13 cellular contexts compared by ENCODE assay signal in the genomic region with DNA sequence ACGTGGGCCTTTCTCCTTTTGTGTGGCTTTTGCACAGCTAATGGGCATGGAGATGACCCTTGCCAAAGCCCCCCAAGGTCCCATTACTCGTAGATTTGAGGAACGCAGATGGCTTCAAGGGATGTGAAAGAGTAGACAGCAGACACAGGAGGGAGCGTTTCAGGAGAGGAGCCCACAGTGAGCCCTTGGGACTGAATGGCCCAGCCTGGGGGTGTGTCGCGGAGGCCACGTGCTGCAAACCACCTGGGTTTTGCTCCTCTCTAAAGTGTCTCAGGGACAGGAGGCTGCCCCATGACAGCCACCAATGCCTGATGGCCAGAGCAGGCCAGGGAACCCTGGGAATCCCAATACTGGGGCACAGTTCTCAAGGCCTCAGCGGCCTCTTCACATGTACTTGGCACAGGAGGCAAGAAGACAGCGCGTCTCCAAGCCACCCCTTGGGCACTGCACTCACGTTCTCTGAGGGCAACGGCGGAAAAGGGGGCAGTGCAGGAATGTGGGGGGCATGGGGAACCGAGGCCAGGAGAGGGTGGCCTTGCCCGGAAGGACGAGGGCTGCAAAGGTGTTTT.
DNase-seq lines count a peak whose midpoint lies in the region; ATAC-seq and TF ChIP-seq lines count a peak whose summit lies in the region.
"Had no signal": no experiment of that assay in that cellular context is flagged by ENCODE, and none has a peak within 500 bp of the region (broad histone marks: within the 10 kb centered on the region; RNA-seq: fewer than 3 reads in every experiment).

No MANE protein-coding gene starts in this region.

- no peak overlapping the region for H3K4ac ChIP-seq in IMR-90 (ENCODE audit: low read depth, low read length)

- H3K9ac ChIP-seq in BLaER1 (no peak overlapping the region), IMR-90 (ENCODE audit: low read depth, low read length) (no peak overlapping the region), endodermal cell (ENCODE audit: extremely low read depth, low read length, poor library complexity, severe bottlenecking) (no peak overlapping the region)

- no peak overlapping the region for H3K18ac ChIP-seq in IMR-90 (ENCODE audit: low read depth, low read length)

- H3K4me3 ChIP-seq in BLaER1 = no peak overlapping the region
- no peak overlapping the region for H3K4me3 ChIP-seq in IMR-90 (ENCODE audit: insufficient read depth, low read depth, low read length)
- H3K4me3 ChIP-seq in endodermal cell (ENCODE audit: low read length) = no peak overlapping the region
- H3K4me3 ChIP-seq in neutrophil (ENCODE audit: low read depth in 1 of 2, low read length in 1 of 2) = no peak overlapping the region
- H3K4me3 ChIP-seq: SJCRH30 had no signal

- H3K9me3 Mint-ChIP-seq in endodermal cell = peaks cover 14% of the 10 kb centered on the region
- H3K9me3 Mint-ChIP-seq in activated CD8-positive, alpha-beta T cell treated with anti-CD3 and anti-CD28 coated beads, Interleukin-2, amount 10 ng/mL, durations not matched to agents 7 days and 5 days (ENCODE audit: insufficient read depth) = no peaks in the 10 kb centered on the region
- H3K9me3 Mint-ChIP-seq: CD4-positive, alpha-beta T cell had no signal

- H3K27me3 Mint-ChIP-seq in endodermal cell (ENCODE audit: insufficient read depth) = no peaks in the 10 kb centered on the region
- H3K27me3 Mint-ChIP-seq in activated CD8-positive, alpha-beta T cell treated with anti-CD3 and anti-CD28 coated beads, Interleukin-2, amount 10 ng/mL, durations not matched to agents 7 days and 5 days (ENCODE audit: low read depth) = peaks cover 6% of the 10 kb centered on the region

- no peak overlapping the region for H2BK15ac ChIP-seq in IMR-90 (ENCODE audit: low read depth, low read length)

- H3K27me3 ChIP-seq in BLaER1 (peaks cover 29% of the 10 kb centered on the region; the same call in 1 of the 2 replicates), IMR-90 (ENCODE audit: control insufficient read depth, insufficient read depth, low read length) (no peaks in the 10 kb centered on the region), endodermal cell (ENCODE audit: control insufficient read depth, insufficient read depth, low read length, poor library complexity, severe bottlenecking) (no peaks in the 10 kb centered on the region), neutrophil (no peaks in the 10 kb centered on the region)
- H3K27me3 ChIP-seq: SJCRH30 had no signal

- POLR2A ChIA-PET in IMR-90 (lab: Charles Lee; ENCODE audit: unreplicated experiment) = no interaction called here
- POLR2A ChIA-PET in activated CD8-positive, alpha-beta T cell treated with anti-CD3 and anti-CD28 coated beads, Interleukin-2, amount 10 ng/mL, durations not matched to agents 7 days and 5 days (lab: Charles Lee) = no interaction called here

- no peaks in the 10 kb centered on the region for H3K79me1 ChIP-seq in IMR-90 (ENCODE audit: low read depth in 1 of 2, low read length in 2 of 2)

- no peak overlapping the region for H2BK120ac ChIP-seq in IMR-90 (ENCODE audit: low read depth, low read length)

- no peak overlapping the region for H3K4me3 Mint-ChIP-seq in endodermal cell
- H3K4me3 Mint-ChIP-seq in activated CD8-positive, alpha-beta T cell treated with anti-CD3 and anti-CD28 coated beads, Interleukin-2, amount 10 ng/mL, durations not matched to agents 7 days and 5 days = no peak overlapping the region
- H3K4me3 Mint-ChIP-seq: CD4-positive, alpha-beta T cell had no signal

- H3K14ac ChIP-seq in IMR-90 (replicated peaks; ENCODE audit: low read depth, low read length) = no peak overlapping the region

- H3K56ac ChIP-seq in IMR-90 (ENCODE audit: extremely low read depth, insufficient read depth, low read length) = no peak overlapping the region

- DNase-seq in IMR-90 (no peak), endodermal cell (no peak)
- DNase-seq in activated CD8-positive, alpha-beta T cell treated with anti-CD3 and anti-CD28 coated beads, Interleukin-2, amount 10 ng/mL, durations not matched to agents 7 days and 5 days = no peak
- DNase-seq: CD4-positive, alpha-beta T cell; NCI-H1436 treated with DMSO at 0.1 percent for 48 hours; NCI-H345; NCI-H526 treated with DMSO at 0.1 percent for 48 hours; SJCRH30 had no signal

- in situ Hi-C loops in IMR-90 (cut with MboI; ENCODE audit: low sequenced_read_pairs) = no loop called here

- no peak for TF ChIP-seq RAD21 in IMR-90 (IDR thresholded peaks at IDR 0.05; ENCODE audit: low read length)

- H3K27ac Mint-ChIP-seq in endodermal cell = peak overlapping the region; percentile 39
- H3K27ac Mint-ChIP-seq in activated CD8-positive, alpha-beta T cell treated with anti-CD3 and anti-CD28 coated beads, Interleukin-2, amount 10 ng/mL, durations not matched to agents 7 days and 5 days = no peak overlapping the region
- H3K27ac Mint-ChIP-seq: CD4-positive, alpha-beta T cell had no signal

- H3K9me3 ChIP-seq in BLaER1 (no peaks in the 10 kb centered on the region), IMR-90 (ENCODE audit: control insufficient read depth, insufficient read depth, low read length) (peaks cover 34% of the 10 kb centered on the region), endodermal cell (ENCODE audit: control insufficient read depth, low read length) (no peaks in the 10 kb centered on the region), neutrophil (no peaks in the 10 kb centered on the region)
- H3K9me3 ChIP-seq: SJCRH30 had no signal

- H2BK20ac ChIP-seq in IMR-90 (ENCODE audit: low read depth, low read length) = no peak overlapping the region

- BruUV-seq in IMR-90 (replicated peaks; lab: Mats Ljungman, UMichigan) = no TSS peak

- intact Hi-C loops in IMR-90 (cut with micrococcal nuclease) = no loop called here

- H3K36me3 ChIP-seq in BLaER1 (no peaks in the 10 kb centered on the region), IMR-90 (ENCODE audit: control insufficient read depth, insufficient read depth, low read length) (no peaks in the 10 kb centered on the region), endodermal cell (ENCODE audit: control insufficient read depth, insufficient read depth, low read length) (no peaks in the 10 kb centered on the region), neutrophil (no peaks in the 10 kb centered on the region)
- H3K36me3 ChIP-seq: SJCRH30 had no signal

- 0 out of 2 replicates have a peak, but pooled peaks cover 12% of the 10 kb centered on the region for H4K20me1 ChIP-seq in BLaER1
- no peaks in the 10 kb centered on the region for H4K20me1 ChIP-seq in IMR-90 (ENCODE audit: insufficient read depth, low read length)

- 43% methylated on average over 7 of the region's 16 CpGs; no CpG with 5 or more reads in 1 of the 2 experiments for WGBS in IMR-90 (ENCODE audit: extremely low coverage in 2 of 2, insufficient read length in 1 of 2), 2 experiments
- WGBS in endodermal cell (ENCODE audit: insufficient coverage in 1 of 2, insufficient read length in 1 of 2), 2 experiments = 92 to 93% methylated on average over 11 to 16 of the region's 16 CpGs

- CTCF ChIA-PET in IMR-90 (lab: Yijun Ruan, JAX) = no interaction called here
- CTCF ChIA-PET in activated CD8-positive, alpha-beta T cell treated with anti-CD3 and anti-CD28 coated beads, Interleukin-2, amount 10 ng/mL, durations not matched to agents 7 days and 5 days (lab: Charles Lee) = no interaction called here

- TF ChIP-seq CTCF in IMR-90 (conservative IDR thresholded peaks at IDR 0.05; ENCODE audit: low read depth, low read length) (no peak), endodermal cell (conservative IDR thresholded peaks at IDR 0.05) (no peak), neutrophil (IDR thresholded peaks at IDR 0.05) (no peak)

- no peak overlapping the region for H4K8ac ChIP-seq in IMR-90 (ENCODE audit: low read depth in 2 of 2, low read length in 2 of 2)

- no peak overlapping the region for H3K23ac ChIP-seq in IMR-90 (ENCODE audit: low read depth, low read length)

- dilution Hi-C loops in IMR-90 (cut with HindIII; ENCODE audit: low sequenced_read_pairs, unreplicated experiment) = no loop called here

- peak overlapping the region; percentile 84 for H3K4me2 ChIP-seq in BLaER1
- H3K4me2 ChIP-seq in IMR-90 (ENCODE audit: low read depth, low read length) = no peak overlapping the region

- no peak for ATAC-seq in IMR-90 (ENCODE audit: low read depth)
- no peak for ATAC-seq in activated CD8-positive, alpha-beta T cell treated with anti-CD3 and anti-CD28 coated beads, Interleukin-2, amount 10 ng/mL, durations not matched to agents 7 days and 5 days
- no peak for ATAC-seq in HG03521 (IDR thresholded peaks at IDR 0.05; ENCODE audit: unreplicated experiment)
- no peak for ATAC-seq in GM18519 (IDR thresholded peaks at IDR 0.05; ENCODE audit: low FRiP score, unreplicated experiment)

- no peak for TF ChIP-seq POLR2A in IMR-90 (IDR thresholded peaks at IDR 0.05; ENCODE audit: low read depth, low read length)

- H3K36me3 Mint-ChIP-seq in endodermal cell (ENCODE audit: low read depth) = no peaks in the 10 kb centered on the region
- H3K36me3 Mint-ChIP-seq in activated CD8-positive, alpha-beta T cell treated with anti-CD3 and anti-CD28 coated beads, Interleukin-2, amount 10 ng/mL, durations not matched to agents 7 days and 5 days (ENCODE audit: low read depth) = no peaks in the 10 kb centered on the region

- H2AK9ac ChIP-seq in IMR-90 (replicated peaks; ENCODE audit: low read depth, low read length, poor library complexity) = no peak overlapping the region

- H3K4me1 Mint-ChIP-seq in endodermal cell = peaks cover 2% of the 10 kb centered on the region
- peaks cover 16% of the 10 kb centered on the region for H3K4me1 Mint-ChIP-seq in activated CD8-positive, alpha-beta T cell treated with anti-CD3 and anti-CD28 coated beads, Interleukin-2, amount 10 ng/mL, durations not matched to agents 7 days and 5 days (ENCODE audit: low read depth)

- no peak overlapping the region for H4K91ac ChIP-seq in IMR-90 (ENCODE audit: insufficient read depth, low read depth, low read length)

- H2AK5ac ChIP-seq in IMR-90 (ENCODE audit: low read depth, low read length) = no peak overlapping the region

- peaks cover 39% of the 10 kb centered on the region for H3K4me1 ChIP-seq in BLaER1
- no peaks in the 10 kb centered on the region for H3K4me1 ChIP-seq in IMR-90 (ENCODE audit: control insufficient read depth, insufficient read depth, low read length)
- H3K4me1 ChIP-seq in endodermal cell (ENCODE audit: control insufficient read depth, insufficient read depth, low read length) = peaks cover 6% of the 10 kb centered on the region
- H3K4me1 ChIP-seq in neutrophil (ENCODE audit: control insufficient read depth in 1 of 2, insufficient read depth in 1 of 2, low read depth in 1 of 2, low read length in 1 of 2) = peaks cover 11 to 19% of the 10 kb centered on the region in 2 experiments
- H3K4me1 ChIP-seq: SJCRH30 had no signal

- no peaks in the 10 kb centered on the region for H3K9me1 ChIP-seq in IMR-90 (ENCODE audit: insufficient read depth, low read length)

- no peak overlapping the region for H2BK5ac ChIP-seq in IMR-90 (ENCODE audit: low read depth, low read length, poor library complexity, severe bottlenecking)

- H3K27ac ChIP-seq in BLaER1 (no peak overlapping the region), IMR-90 (ENCODE audit: insufficient read depth, low read length) (no peak overlapping the region), endodermal cell (ENCODE audit: low read depth, low read length) (no peak overlapping the region), neutrophil (peak overlapping the region; percentile 75)
- H3K27ac ChIP-seq: RWPE1, SJCRH30 had no signal

- no peak overlapping the region for H4K5ac ChIP-seq in IMR-90 (ENCODE audit: low read depth, low read length)

- H2AFZ ChIP-seq in IMR-90 (replicated peaks; ENCODE audit: low read length, poor library complexity) = peak overlapping the region; percentile 32
